9 cellular contexts compared by ENCODE assay signal in genomic region chr22:37309221-37310074, GRCh38.
DNase-seq lines count a peak whose midpoint lies in the region; ATAC-seq and FAIRE-seq lines count a peak whose summit lies in the region.
"Had no signal": no experiment of that assay in that cellular context is flagged by ENCODE, and none has a peak within 500 bp of the region (broad histone marks: within the 10 kb centered on the region; RNA-seq: fewer than 3 reads in every experiment).

No MANE protein-coding gene starts in this region.

- H3K36me3 Mint-ChIP-seq in central memory CD8-positive, alpha-beta T cell (ENCODE audit: insufficient read depth), result peaks cover 41% of the 10 kb centered on the region

- H3K27ac Mint-ChIP-seq in central memory CD8-positive, alpha-beta T cell (ENCODE audit: low read depth), result peak overlapping the region; percentile 82

- peak overlapping the region; percentile 72 for H3K4me3 Mint-ChIP-seq in central memory CD8-positive, alpha-beta T cell

- no peaks in the 10 kb centered on the region for H3K9me3 Mint-ChIP-seq in central memory CD8-positive, alpha-beta T cell

- FAIRE-seq in urothelium cell line (lab: Jason Lieb, UNC), result peak; percentile 27

- H3K4me1 Mint-ChIP-seq in central memory CD8-positive, alpha-beta T cell, result peaks cover 85% of the 10 kb centered on the region

- ATAC-seq in central memory CD8-positive, alpha-beta T cell (replicated peaks; ENCODE audit: extremely low read depth, poor library complexity, severe bottlenecking), result peak; percentile 71
- no peak for ATAC-seq in HG03342 (IDR thresholded peaks at IDR 0.05; ENCODE audit: unreplicated experiment)

- H3K27me3 Mint-ChIP-seq in central memory CD8-positive, alpha-beta T cell, result no peaks in the 10 kb centered on the region

- peak; percentile 26 for DNase-seq in stimulated activated CD4-positive, alpha-beta T cell treated with anti-CD3 and anti-CD28 coated beads, Interleukin-12 subunit alpha, Interleukin-12 subunit beta, amount 100 ng/mL, for 4 hours
- DNase-seq in stimulated activated CD4-positive, alpha-beta T cell treated with anti-CD3 and anti-CD28 coated beads, Interleukin-2, amount 100 ng/mL, for 48 hours, result no peak
- DNase-seq in T follicular helper cell (ENCODE audit: low read depth) (peak; percentile 30), urothelium cell line (ENCODE audit: low spot score) (no peak), NCI-H526 treated with DMSO at 0.1 percent for 48 hours (lab: John Stamatoyannopoulos, UW) (no peak), SHP77 (lab: John Stamatoyannopoulos, UW) (no peak)
- DNase-seq in central memory CD8-positive, alpha-beta T cell (ENCODE audit: low spot score in 2 of 2), result peak; percentile 25 to 55
- DNase-seq: COR-L47 had no signal

Comparison
In these comparisons a context has a peak if more than half of its experiments do, and no peak if none do; other contexts are left out.
1. DNase-seq: peak in stimulated activated CD4-positive, alpha-beta T cell treated with anti-CD3 and anti-CD28 coated beads, Interleukin-12 subunit alpha, Interleukin-12 subunit beta, amount 100 ng/mL, for 4 hours (single experiment), T follicular helper cell (single experiment) and central memory CD8-positive, alpha-beta T cell (2 of 2); none in stimulated activated CD4-positive, alpha-beta T cell treated with anti-CD3 and anti-CD28 coated beads, Interleukin-2, amount 100 ng/mL, for 48 hours (0 of 2), urothelium cell line (single experiment), NCI-H526 treated with DMSO at 0.1 percent for 48 hours (single experiment) and SHP77 (0 of 2).